Comparison of ENCODE assay signal across 18 cellular contexts in the genomic region with DNA sequence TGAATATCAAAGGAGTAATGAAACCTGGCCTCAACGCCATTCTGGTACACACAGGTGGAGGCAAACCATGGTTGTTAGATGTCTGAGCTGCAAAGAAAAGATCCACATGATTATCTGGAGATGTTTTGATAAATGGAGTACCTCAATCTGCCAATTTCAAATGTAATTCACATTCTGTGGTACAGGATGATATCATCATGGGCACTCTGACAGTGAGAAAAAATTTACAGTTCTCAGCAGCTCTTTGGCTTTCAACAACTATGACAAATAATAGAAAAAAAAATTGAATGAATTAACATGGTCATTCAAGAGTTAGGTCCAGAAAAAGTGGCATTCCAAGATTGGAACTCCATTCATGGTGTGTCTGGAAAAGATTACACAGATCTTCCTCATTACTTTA.
DNase-seq lines count a peak whose midpoint lies in the region; TF ChIP-seq lines count a peak whose summit lies in the region.
"Had no signal": no experiment of that assay in that cellular context is flagged by ENCODE, and none has a peak within 500 bp of the region (broad histone marks: within the 10 kb centered on the region; RNA-seq: fewer than 3 reads in every experiment).

No MANE protein-coding gene starts in this region.

- no peaks in the 10 kb centered on the region; a peak in 1 of 3 replicates for H3K36me3 ChIP-seq in HEK293 (ENCODE audit: control insufficient read depth in 2 of 2, insufficient read depth in 1 of 2, low read length in 2 of 2)
- H3K36me3 ChIP-seq in SU-DHL-6 (ENCODE audit: low read length), result peaks cover 16% of the 10 kb centered on the region

- no peaks in the 10 kb centered on the region for H3K9me3 ChIP-seq in HEK293 (ENCODE audit: control insufficient read depth, insufficient read depth, low read depth, low read length)
- H3K9me3 ChIP-seq in SU-DHL-6 (ENCODE audit: insufficient read depth, low read length), result 0 out of 2 replicates have a peak, but pooled peaks cover 8% of the 10 kb centered on the region

- H3K4me3 ChIP-seq in AG10803 (ENCODE audit: low read length), result no peak overlapping the region
- no peak overlapping the region for H3K4me3 ChIP-seq in HEK293 (ENCODE audit: low read depth, low read length)
- H3K4me3 ChIP-seq in SU-DHL-6 (ENCODE audit: insufficient read depth, low read length, poor library complexity, severe bottlenecking), result no peak overlapping the region
- H3K4me3 ChIP-seq: BLaER1 treated with 17β-estradiol and CSF1 and Interleukin-3, amounts not matched to agents 10 nM and 100 nM; GM23338 had no signal

- peaks cover 12% of the 10 kb centered on the region; the same call in 1 of the 2 replicates for H3F3A ChIP-seq in SU-DHL-6 (ENCODE audit: insufficient read depth)

- no peak overlapping the region for H2AFZ ChIP-seq in SU-DHL-6 (ENCODE audit: low read depth, low read length, severe bottlenecking)
- H2AFZ ChIP-seq: GM23338 had no signal

- DNase-seq in AG10803 (ENCODE audit: low read depth) (peak; percentile 5), stromal cell of bone marrow (ENCODE audit: low read depth) (peak; percentile 25), germinal center (ENCODE audit: low spot score) (no peak)
- no peak for DNase-seq in activated CD4-positive, alpha-beta T cell treated with anti-CD3 and anti-CD28 coated beads for 1 hour
- no peak for DNase-seq in NK-92 treated with Interleukin-12 subunit alpha and Interleukin-12 subunit beta, amount 100 ng/mL, for 24 hours (lab: John Stamatoyannopoulos, UW)
- DNase-seq: 8988T; Calu3; CD8-positive, alpha-beta T cell; DMS79 treated with DMSO at 0.1 percent for 48 hours; EL; HCEC 1CT; HFFc6; IMR-90 had no signal

- peaks cover 68% of the 10 kb centered on the region for H3K79me2 ChIP-seq in SU-DHL-6 (ENCODE audit: insufficient read depth, low read length)

- POLR2A ChIA-PET in HEK293 (lab: Yijun Ruan, JAX), result interaction anchor here (1.6 kb wide), 1 partner anchor 17 kb away, joined by 3 read pairs; a partner anchor contains a TSS

- CTCF ChIA-PET in HEK293 (lab: Yijun Ruan, JAX), result interaction anchor here (1.1 kb wide), 1 partner anchor 11 kb away, joined by 4 read pairs; no protein-coding TSS in a partner anchor

- no peaks in the 10 kb centered on the region for H3K4me1 ChIP-seq in HEK293 (ENCODE audit: control insufficient read depth, insufficient read depth, low read length)
- H3K4me1 ChIP-seq: BLaER1 treated with 17β-estradiol and CSF1 and Interleukin-3, amounts not matched to agents 10 nM and 100 nM had no signal

- TF ChIP-seq CTCF in AG10803 (conservative IDR thresholded peaks at IDR 0.05; ENCODE audit: low read length) (no peak), HEK293 (tag by site-specific recombination; IDR thresholded peaks at IDR 0.05) (no peak), SU-DHL-6 (IDR thresholded peaks at IDR 0.05; ENCODE audit: insufficient read depth, low read length, poor library complexity, severe bottlenecking) (no peak)

- H3K27me3 ChIP-seq in SU-DHL-6 (ENCODE audit: low read length), result no peaks in the 10 kb centered on the region
- H3K27me3 ChIP-seq: BLaER1 treated with 17β-estradiol and CSF1 and Interleukin-3, amounts not matched to agents 10 nM and 100 nM had no signal

- H3K9me2 ChIP-seq in SU-DHL-6 (replicated peaks; ENCODE audit: insufficient read depth, low read length), result no peaks in the 10 kb centered on the region

- H3K4me2 ChIP-seq in SU-DHL-6 (ENCODE audit: low read depth, low read length, poor library complexity, severe bottlenecking), result no peak overlapping the region
- H3K4me2 ChIP-seq: BLaER1 treated with 17β-estradiol and CSF1 and Interleukin-3, amounts not matched to agents 10 nM and 100 nM; GM23338 had no signal

- no peaks in the 10 kb centered on the region for H4K20me1 ChIP-seq in SU-DHL-6 (ENCODE audit: low read depth, low read length)

- H3K27ac ChIP-seq in HEK293 (ENCODE audit: extremely low read depth, low read depth, low read length), result no peak overlapping the region
- H3K27ac ChIP-seq in SU-DHL-6 (ENCODE audit: low read depth, low read length), result peak overlapping the region; percentile 31; the same call in 1 of the 2 replicates
- H3K27ac ChIP-seq: BLaER1 treated with 17β-estradiol and CSF1 and Interleukin-3, amounts not matched to agents 10 nM and 100 nM; HL-60 had no signal

- H3K9ac ChIP-seq in SU-DHL-6 (ENCODE audit: low read length), result no peak overlapping the region
- H3K9ac ChIP-seq: BLaER1 treated with 17β-estradiol and CSF1 and Interleukin-3, amounts not matched to agents 10 nM and 100 nM had no signal

TF ChIP-seq in HEK293, 187 proteins besides CTCF, POLR2A, EP300 and RAD21:
- TF ChIP-seq ZNF768 (tag by site-specific recombination; IDR thresholded peaks at IDR 0.05), result no peak
- no peak for TF ChIP-seq ZBTB21 (tag by site-specific recombination; IDR thresholded peaks at IDR 0.05)
- TF ChIP-seq IKZF3 (tag by site-specific recombination; IDR thresholded peaks at IDR 0.05), result no peak
- peak; percentile 30; the same call in 1 of the 2 replicates for TF ChIP-seq ZNF394 (tag by site-specific recombination; IDR thresholded peaks at IDR 0.05; ENCODE audit: borderline replicate concordance)

Comparison
In these comparisons a context has a peak if more than half of its experiments do, and no peak if none do; other contexts are left out.
1. DNase-seq: peak in AG10803 (single experiment) and stromal cell of bone marrow (single experiment); none in activated CD4-positive, alpha-beta T cell treated with anti-CD3 and anti-CD28 coated beads for 1 hour (single experiment), NK-92 treated with Interleukin-12 subunit alpha and Interleukin-12 subunit beta, amount 100 ng/mL, for 24 hours (single experiment) and germinal center (single experiment).